8 cellular contexts compared by ENCODE assay signal in the genomic region with DNA sequence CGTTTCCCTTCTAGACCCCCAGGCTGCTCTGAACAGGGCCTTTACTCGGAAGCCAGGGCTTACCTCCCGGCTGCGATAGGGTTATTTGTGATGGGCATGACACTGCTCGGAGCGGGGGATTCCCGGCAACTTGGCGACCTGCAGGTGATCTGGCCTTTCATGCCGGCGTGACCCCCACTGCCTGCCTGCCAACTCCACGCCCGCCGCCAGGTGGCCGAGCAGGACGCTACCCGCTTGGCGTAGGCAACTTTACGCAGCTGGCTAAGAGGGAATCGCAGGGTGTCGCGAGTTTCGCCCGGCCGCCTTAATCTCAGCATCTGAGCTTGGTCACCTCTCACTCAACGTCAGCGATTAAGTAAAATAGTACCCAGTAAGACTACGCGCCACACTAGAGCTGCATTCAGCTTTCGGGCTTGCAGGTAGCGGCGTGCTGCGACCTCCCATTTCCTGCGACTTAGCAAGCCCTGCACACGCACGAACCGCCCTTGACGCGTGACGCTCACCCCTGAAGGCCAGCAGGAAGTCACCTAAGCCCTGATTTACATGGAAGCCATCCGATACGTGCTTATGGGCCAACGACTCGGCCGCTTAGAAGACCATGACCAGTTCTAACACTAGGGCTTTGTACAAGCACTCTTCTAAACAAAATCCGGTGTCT. TPM values are rescaled to one million over a fixed set of nuclear protein-coding genes. Genes with fewer than 3 reads are reported as not detected.
A peak's percentile ranks its signal among the peaks of the same experiment; 100 is the strongest.
DNase-seq lines count a peak whose midpoint lies in the region; ATAC-seq and TF ChIP-seq lines count a peak whose summit lies in the region.

No MANE protein-coding gene starts in this region.

- TF ChIP-seq CTCF in OCI-LY3 (IDR thresholded peaks at IDR 0.05; ENCODE audit: low read depth, low read length) (peak; percentile 60), fibroblast of mammary gland (conservative IDR thresholded peaks at IDR 0.05; ENCODE audit: control insufficient read depth, insufficient read depth, low read depth, low read length) (peak; percentile 56)

- DNase-seq in DMS153 (lab: John Stamatoyannopoulos, UW) (peak; percentile 85), activated T-helper 1 cell treated with Interleukin-2 at 50 U/mL for 16 hours (ENCODE audit: low read depth) (peak; percentile 73), fibroblast of mammary gland (ENCODE audit: low read depth) (peak; percentile 66)
- peak; percentile 85 for DNase-seq in natural killer cell treated with Interleukin-12 subunit alpha and Interleukin-12 subunit beta and Interleukin-15 and Interleukin-18, amount 100 ng/mL, for 72 hours (ENCODE audit: low spot score)
- peak; percentile 91 for DNase-seq in stimulated activated naive CD8-positive, alpha-beta T cell treated with anti-CD3 and anti-CD28 coated beads, Interleukin-15, Interleukin-2, amounts not matched to agents 100 U/mL and 50 U/mL, for 24 hours

- H3K4me2 ChIP-seq in OCI-LY3 (ENCODE audit: low read length), result peak overlapping the region; percentile 76

- H3K4me3 ChIP-seq in HUES48 (ENCODE audit: low read depth, low read length) (peak overlapping the region; percentile 84), OCI-LY3 (ENCODE audit: low read length) (peak overlapping the region; percentile 91), fibroblast of mammary gland (ENCODE audit: control insufficient read depth, low read depth, low read length) (peak overlapping the region; percentile 94)

- H3K27me3 ChIP-seq in HUES48 (ENCODE audit: control insufficient read depth, insufficient read depth, low read length) (no peaks in the 10 kb centered on the region), OCI-LY3 (ENCODE audit: low read depth, low read length) (no peaks in the 10 kb centered on the region)

- 0 out of 2 replicates have a peak, but pooled peaks cover 2% of the 10 kb centered on the region for H4K20me1 ChIP-seq in OCI-LY3 (ENCODE audit: insufficient read depth, low read length)

- H3K36me3 Mint-ChIP-seq in natural killer cell treated with Interleukin-12 subunit alpha and Interleukin-12 subunit beta and Interleukin-15 and Interleukin-18, amount 100 ng/mL, for 72 hours, result peaks cover 11% of the 10 kb centered on the region

- peak; percentile 37 for ATAC-seq in GM21423 (IDR thresholded peaks at IDR 0.05; ENCODE audit: unreplicated experiment)
- ATAC-seq in natural killer cell treated with Interleukin-12 subunit alpha and Interleukin-12 subunit beta and Interleukin-15 and Interleukin-18, amount 100 ng/mL, for 72 hours, result peak; percentile 59 to 73
- ATAC-seq in stimulated activated naive CD8-positive, alpha-beta T cell treated with anti-CD3 and anti-CD28 coated beads, Interleukin-15, Interleukin-2, amounts not matched to agents 100 U/mL and 50 U/mL, for 24 hours, result peak; percentile 52

- peak overlapping the region; percentile 98 for H3K9ac ChIP-seq in HUES48 (ENCODE audit: low read depth, low read length)
- H3K9ac ChIP-seq in OCI-LY3 (ENCODE audit: low read length), result peak overlapping the region; percentile 98

- peaks cover 6% of the 10 kb centered on the region for H3K9me3 Mint-ChIP-seq in natural killer cell treated with Interleukin-12 subunit alpha and Interleukin-12 subunit beta and Interleukin-15 and Interleukin-18, amount 100 ng/mL, for 72 hours

- peak overlapping the region; percentile 93 for H3K4me3 Mint-ChIP-seq in natural killer cell treated with Interleukin-12 subunit alpha and Interleukin-12 subunit beta and Interleukin-15 and Interleukin-18, amount 100 ng/mL, for 72 hours

- peaks cover 7% of the 10 kb centered on the region for H3K4me1 ChIP-seq in HUES48 (ENCODE audit: control insufficient read depth, insufficient read depth, low read length)
- H3K4me1 ChIP-seq in OCI-LY3 (ENCODE audit: low read length), result peaks cover 22% of the 10 kb centered on the region

- H3K27ac ChIP-seq in HUES48 (ENCODE audit: low read depth, low read length) (peak overlapping the region; percentile 94), OCI-LY3 (ENCODE audit: low read length) (peak overlapping the region; percentile 95)

- H2AFZ ChIP-seq in OCI-LY3 (ENCODE audit: low read depth, low read length), result no peak overlapping the region

- peaks cover 62% of the 10 kb centered on the region for H3K79me2 ChIP-seq in OCI-LY3 (ENCODE audit: low read length)

- H3K9me3 ChIP-seq in HUES48 (ENCODE audit: control insufficient read depth, insufficient read depth, low read length) (peaks cover 4% of the 10 kb centered on the region; the same call in 1 of the 2 replicates), OCI-LY3 (ENCODE audit: insufficient read depth, low read length) (no peaks in the 10 kb centered on the region)

- peaks cover 63 to 72% of the 10 kb centered on the region in 2 donors for H3K4me1 Mint-ChIP-seq in natural killer cell treated with Interleukin-12 subunit alpha and Interleukin-12 subunit beta and Interleukin-15 and Interleukin-18, amount 100 ng/mL, for 72 hours (ENCODE audit: low read depth in 2 of 2)

- H3K27ac Mint-ChIP-seq in natural killer cell treated with Interleukin-12 subunit alpha and Interleukin-12 subunit beta and Interleukin-15 and Interleukin-18, amount 100 ng/mL, for 72 hours, result peak overlapping the region; percentile 98 to 100

- H3K27me3 Mint-ChIP-seq in natural killer cell treated with Interleukin-12 subunit alpha and Interleukin-12 subunit beta and Interleukin-15 and Interleukin-18, amount 100 ng/mL, for 72 hours, result no peaks in the 10 kb centered on the region

- H3K36me3 ChIP-seq in HUES48 (ENCODE audit: control insufficient read depth, insufficient read depth, low read length) (peaks cover 8% of the 10 kb centered on the region; the same call in 1 of the 2 replicates), OCI-LY3 (replicated peaks; ENCODE audit: low read depth, low read length) (peaks cover 43% of the 10 kb centered on the region)

RNA-seq across cellular contexts. Expression of gene WBP11, which starts 33.3 kb away (rescaled TPM):
- 10 to 100 TPM; 74.0 to 96.2 TPM for total RNA-seq in natural killer cell treated with Interleukin-12 subunit alpha and Interleukin-12 subunit beta and Interleukin-15 and Interleukin-18, amount 100 ng/mL, for 72 hours

RNA-seq across cellular contexts. Expression of gene C12orf60, which starts 33.5 kb away (rescaled TPM):
- total RNA-seq in natural killer cell treated with Interleukin-12 subunit alpha and Interleukin-12 subunit beta and Interleukin-15 and Interleukin-18, amount 100 ng/mL, for 72 hours, result 1 to 10 TPM; 1.4 to 2.3 TPM

RNA-seq across cellular contexts. Expression of gene SMCO3, which starts 44.0 kb away (rescaled TPM):
- total RNA-seq in natural killer cell treated with Interleukin-12 subunit alpha and Interleukin-12 subunit beta and Interleukin-15 and Interleukin-18, amount 100 ng/mL, for 72 hours, result not detected

Comparison
In these comparisons a context has a peak if more than half of its experiments do, and no peak if none do; other contexts are left out.
1. Peak in every context shown above with its lines: DNase-seq, ATAC-seq, H3K4me3 ChIP-seq and H3K27ac ChIP-seq.